Comparison of ENCODE assay signal across 11 cellular contexts in genomic region chr4:159283697-159284492, GRCh38.
DNase-seq lines count a peak whose midpoint lies in the region; ATAC-seq, FAIRE-seq and TF ChIP-seq lines count a peak whose summit lies in the region.
"Had no signal": no experiment of that assay in that cellular context is flagged by ENCODE, and none has a peak within 500 bp of the region (broad histone marks: within the 10 kb centered on the region; RNA-seq: fewer than 3 reads in every experiment).

No MANE protein-coding gene starts in this region.

- H3K36me3 ChIP-seq in H1 (ENCODE audit: control insufficient read depth in 2 of 4, insufficient read depth in 4 of 4, low read length in 3 of 4) (no peaks in the 10 kb centered on the region), mesenchymal stem cell (ENCODE audit: control insufficient read depth in 1 of 2, insufficient read depth in 2 of 2, low read depth in 1 of 2, low read length in 2 of 2) (no peaks in the 10 kb centered on the region)

- H4K20me1 ChIP-seq in H1 (replicated peaks in 1 of 2; ENCODE audit: control insufficient read depth in 1 of 2, insufficient read depth in 2 of 2, low read length in 2 of 2), result peaks cover 0 to 2% of the 10 kb centered on the region in 2 experiments

- no peaks in the 10 kb centered on the region for H3K9me3 Mint-ChIP-seq in CD4-positive, alpha-beta T cell

- no peak overlapping the region for H2BK20ac ChIP-seq in H1 (ENCODE audit: low read length)

- DNase-seq in AG08396 (ENCODE audit: low spot score) (peak; percentile 50), H1 (ENCODE audit: low read depth in 1 of 2, low spot score in 2 of 2) (peak in 1 of 2 experiments; percentile 50), mesenchymal stem cell (peak; percentile 64), posterior vena cava (ENCODE audit: low spot score) (no peak), amygdala (lab: John Stamatoyannopoulos, UW) (no peak)
- DNase-seq in CD4-positive, alpha-beta T cell, result no peak
- DNase-seq: NCI-H82, T1000 had no signal

- CTCF ChIA-PET in H1 (lab: Charles Lee; ENCODE audit: partially characterized antibody), result interaction anchor here (1.5 kb wide), 1 partner anchor 80 kb away, joined by 3 read pairs; no protein-coding TSS in a partner anchor
- CTCF ChIA-PET in CD4-positive, alpha-beta T cell (lab: Charles Lee), result no interaction called here

- H2BK5ac ChIP-seq in H1 (ENCODE audit: low read depth, low read length) (peak overlapping the region; percentile 55; the same call in 1 of the 2 replicates), mesenchymal stem cell (ENCODE audit: low read depth, low read length, poor library complexity, severe bottlenecking) (peak overlapping the region; percentile 57)

- H3K4me2 ChIP-seq in H1 (ENCODE audit: insufficient read depth in 1 of 2, low read depth in 2 of 2, low read length in 2 of 2) (peak overlapping the region in 1 of 2 experiments; percentile 36; a peak in 2 of 4 replicates), mesenchymal stem cell (ENCODE audit: low read length, poor library complexity, severe bottlenecking) (no peak overlapping the region)

- no peak for TF ChIP-seq POLR2A in H1 (IDR thresholded peaks at IDR 0.05; ENCODE audit: control extremely low read depth in 1 of 2, low read depth in 2 of 2, low read length in 2 of 2)

- H3K27ac Mint-ChIP-seq in CD4-positive, alpha-beta T cell, result no peak overlapping the region

- no peak for TF ChIP-seq CTCF in H1 (IDR thresholded peaks at IDR 0.05; ENCODE audit: control extremely low read depth in 1 of 3, insufficient read depth in 1 of 3, low read depth in 1 of 3, low read length in 3 of 3)
- no peak for TF ChIP-seq CTCF in CD4-positive, alpha-beta T cell (IDR thresholded peaks at IDR 0.05)

- no peak overlapping the region for H3K18ac ChIP-seq in H1 (ENCODE audit: extremely low read depth, low read length)
- H3K18ac ChIP-seq in mesenchymal stem cell (ENCODE audit: low read depth in 1 of 2, low read length in 2 of 2), result peak overlapping the region; percentile 40 to 43

- H2BK120ac ChIP-seq in H1 (replicated peaks; ENCODE audit: low read depth, low read length) (no peak overlapping the region), mesenchymal stem cell (ENCODE audit: low read depth, low read length) (no peak overlapping the region)

- peak; percentile 79; the same call in 1 of the 2 replicates for TF ChIP-seq EP300 in Ishikawa (IDR thresholded peaks at IDR 0.05; ENCODE audit: borderline replicate concordance)
- TF ChIP-seq EP300 in H1 (IDR thresholded peaks at IDR 0.05; ENCODE audit: borderline replicate concordance in 1 of 2, low read depth in 2 of 2, low read length in 2 of 2), result no peak

- H3K4me3 ChIP-seq in H1 (ENCODE audit: extremely low read depth in 1 of 4, insufficient read depth in 2 of 4, low read depth in 3 of 4, low read length in 4 of 4) (peak overlapping the region in 1 of 4 experiments; percentile 24; a peak in 1 of 8 replicates), mesenchymal stem cell (ENCODE audit: insufficient read depth in 1 of 2, low read depth in 1 of 2, low read length in 2 of 2) (peak overlapping the region in 1 of 2 experiments; percentile 50)
- H3K4me3 ChIP-seq: K562 had no signal

- H3K23ac ChIP-seq in H1 (ENCODE audit: insufficient read length) (no peak overlapping the region), mesenchymal stem cell (ENCODE audit: low read length in 2 of 2) (no peak overlapping the region)

- H3K36me3 Mint-ChIP-seq in CD4-positive, alpha-beta T cell (ENCODE audit: low read depth), result peaks cover 8% of the 10 kb centered on the region

- H3K4me1 Mint-ChIP-seq in CD4-positive, alpha-beta T cell (ENCODE audit: low read depth), result peaks cover 5% of the 10 kb centered on the region

- H3K27me3 Mint-ChIP-seq in CD4-positive, alpha-beta T cell, result no peaks in the 10 kb centered on the region

- intact Hi-C loops in CD4-positive, alpha-beta T cell (cut with DNase I, micrococcal nuclease), result no loop called here
- intact Hi-C loops in posterior vena cava (cut with DNase I), result no loop called here

- H3K27me3 ChIP-seq in H1 (replicated peaks in 1 of 4; ENCODE audit: control insufficient read depth in 3 of 4, extremely low read depth in 1 of 4, insufficient read depth in 3 of 4, low read length in 3 of 4), result no peaks in the 10 kb centered on the region
- H3K27me3 ChIP-seq in mesenchymal stem cell (ENCODE audit: control insufficient read depth in 1 of 2, insufficient read depth in 1 of 2, low read length in 2 of 2), result no peaks in the 10 kb centered on the region
- H3K27me3 ChIP-seq in CD4-positive, alpha-beta T cell (ENCODE audit: control insufficient read depth, insufficient read depth, low read length), result no peaks in the 10 kb centered on the region

- H3K4me3 Mint-ChIP-seq in CD4-positive, alpha-beta T cell, result no peak overlapping the region

- no peak overlapping the region for H2BK15ac ChIP-seq in H1 (ENCODE audit: low read length)
- no peak overlapping the region for H2BK15ac ChIP-seq in mesenchymal stem cell (ENCODE audit: low read depth, poor library complexity, severe bottlenecking)

- H3K4me1 ChIP-seq in H1 (replicated peaks in 1 of 4; ENCODE audit: control insufficient read depth in 3 of 4, insufficient read depth in 4 of 4, low read length in 3 of 4) (peaks cover 0 to 5% (median 2%) of the 10 kb centered on the region in 4 experiments; a peak in 3 of 7 replicates), mesenchymal stem cell (ENCODE audit: control insufficient read depth, insufficient read depth, low read depth, low read length) (peaks cover 4% of the 10 kb centered on the region)

- no peaks in the 10 kb centered on the region; a peak in 2 of 4 replicates for H3K79me2 ChIP-seq in H1 (ENCODE audit: control insufficient read depth in 1 of 2, insufficient read depth in 2 of 2, low read length in 2 of 2)

- H3K56ac ChIP-seq in H1 (replicated peaks; ENCODE audit: insufficient read length, low read depth, low read length), result no peak overlapping the region

- peak overlapping the region; percentile 53 for H2BK12ac ChIP-seq in H1 (ENCODE audit: low read depth, low read length)
- peak overlapping the region in 1 of 2 experiments; percentile 72 for H2BK12ac ChIP-seq in mesenchymal stem cell (ENCODE audit: low read length in 2 of 2)

- H3K9ac ChIP-seq in H1 (replicated peaks in 1 of 4; ENCODE audit: extremely low read depth in 1 of 4, low read depth in 3 of 4, low read length in 3 of 4), result no peak overlapping the region
- H3K9ac ChIP-seq in mesenchymal stem cell (ENCODE audit: low read length), result peak overlapping the region; percentile 58

- H4K5ac ChIP-seq in H1 (ENCODE audit: insufficient read length, low read depth, low read length), result no peak overlapping the region

- no peaks in the 10 kb centered on the region for H3K9me3 ChIP-seq in H1 (ENCODE audit: insufficient read depth in 2 of 2, low read depth in 1 of 2, low read length in 1 of 2)
- H3K9me3 ChIP-seq in mesenchymal stem cell (ENCODE audit: control insufficient read depth, low read length), result no peaks in the 10 kb centered on the region
- no peaks in the 10 kb centered on the region for H3K9me3 ChIP-seq in CD4-positive, alpha-beta T cell (ENCODE audit: control insufficient read depth, low read length)

- H3K79me1 ChIP-seq in H1 (ENCODE audit: low read depth, low read length), result no peaks in the 10 kb centered on the region
- H3K79me1 ChIP-seq in mesenchymal stem cell (replicated peaks; ENCODE audit: low read length, poor library complexity, severe bottlenecking), result peaks cover 10% of the 10 kb centered on the region

- no peak overlapping the region for H2AFZ ChIP-seq in H1 (ENCODE audit: low read length)
- H2AFZ ChIP-seq in mesenchymal stem cell (ENCODE audit: low read depth, low read length), result no peak overlapping the region

- ATAC-seq in GM19463 (IDR thresholded peaks at IDR 0.05; ENCODE audit: unreplicated experiment), result no peak
- ATAC-seq in CD4-positive, alpha-beta T cell (ENCODE audit: poor library complexity), result no peak
- ATAC-seq: K562 had no signal

- H3K4ac ChIP-seq in H1 (replicated peaks; ENCODE audit: insufficient read length, low read depth, low read length) (no peak overlapping the region), mesenchymal stem cell (ENCODE audit: low read depth in 1 of 2, low read length in 2 of 2) (no peak overlapping the region)

- WGBS in H1 (ENCODE audit: extremely low coverage in 1 of 2, insufficient coverage in 1 of 2, insufficient read length in 1 of 2, insufficient replicate concordance in 2 of 2, low coverage in 1 of 2, low lambda C conversion rate in 2 of 2, missing lambda C conversion rate in 1 of 2), 2 experiments, result 61% methylated on average over 5 of the region's 5 CpGs; no CpG with 5 or more reads in 1 of the 2 experiments
- 48% methylated on average over 5 of the region's 5 CpGs for WGBS in mesenchymal stem cell

- H4K8ac ChIP-seq in H1 (ENCODE audit: extremely low read depth, insufficient read depth, low read length) (no peak overlapping the region), mesenchymal stem cell (ENCODE audit: low read length) (no peak overlapping the region)

- TF ChIP-seq RAD21 in Ishikawa (IDR thresholded peaks at IDR 0.05; ENCODE audit: low read depth), result no peak
- no peak for TF ChIP-seq RAD21 in H1 (IDR thresholded peaks at IDR 0.05 in 1 of 2, conservative IDR thresholded peaks at IDR 0.05 in 1 of 2; ENCODE audit: low read depth in 2 of 2, low read length in 2 of 2)

- H3K14ac ChIP-seq in H1 (ENCODE audit: insufficient read length), result no peak overlapping the region
- no peak overlapping the region for H3K14ac ChIP-seq in mesenchymal stem cell (ENCODE audit: low read length in 2 of 2)

- no peak overlapping the region for H4K91ac ChIP-seq in H1 (replicated peaks; ENCODE audit: insufficient read length, low read length)
- H4K91ac ChIP-seq in mesenchymal stem cell (ENCODE audit: low read length), result no peak overlapping the region

- H3K27ac ChIP-seq in H1 (ENCODE audit: low read depth, low read length), result no peak overlapping the region
- H3K27ac ChIP-seq in mesenchymal stem cell (ENCODE audit: low read length, poor library complexity, severe bottlenecking), result peak overlapping the region; percentile 91
- H3K27ac ChIP-seq in CD4-positive, alpha-beta T cell (ENCODE audit: low read depth, low read length), result no peak overlapping the region

- POLR2A ChIA-PET in H1 (lab: Charles Lee; ENCODE audit: partially characterized antibody), result interaction anchor here (0.7 kb wide), 1 partner anchor 415 kb away, joined by 3 read pairs; no protein-coding TSS in a partner anchor
- POLR2A ChIA-PET in CD4-positive, alpha-beta T cell (lab: Charles Lee), result no interaction called here

- H3K23me2 ChIP-seq in H1 (ENCODE audit: low read depth, low read length), result no peaks in the 10 kb centered on the region; the same call in 1 of the 2 replicates

- no peak overlapping the region for H2AK5ac ChIP-seq in H1 (ENCODE audit: low read depth, low read length)
- H2AK5ac ChIP-seq in mesenchymal stem cell (ENCODE audit: low read length, severe bottlenecking), result peak overlapping the region; percentile 48

- FAIRE-seq in H1 (lab: Jason Lieb, UNC), result peak; percentile 84
- FAIRE-seq: K562 had no signal

TF ChIP-seq in Ishikawa, 13 proteins besides CTCF, POLR2A, EP300 and RAD21 (continues in another document):
- TF ChIP-seq EGR1 (IDR thresholded peaks at IDR 0.05), result no peak
- peak; percentile 92 for TF ChIP-seq NFIC (IDR thresholded peaks at IDR 0.05)

TF ChIP-seq in H1, 55 proteins besides CTCF, POLR2A, EP300 and RAD21 (continues in another document):
- no peak for TF ChIP-seq GABPA (IDR thresholded peaks at IDR 0.05; ENCODE audit: borderline replicate concordance, insufficient read depth, low read length)
- 0 out of 2 replicates have a peak, but pooled peaks have one; percentile 14 for TF ChIP-seq TEAD4 (IDR thresholded peaks at IDR 0.05; ENCODE audit: low read depth, low read length)

Comparison
In these comparisons a context has a peak if more than half of its experiments do, and no peak if none do; other contexts are left out.
1. DNase-seq: peak in AG08396 (single experiment) and mesenchymal stem cell (single experiment); none in CD4-positive, alpha-beta T cell (0 of 10), posterior vena cava (single experiment) and amygdala (0 of 56).